Comparison of ENCODE assay signal across 12 cellular contexts in the genomic region with DNA sequence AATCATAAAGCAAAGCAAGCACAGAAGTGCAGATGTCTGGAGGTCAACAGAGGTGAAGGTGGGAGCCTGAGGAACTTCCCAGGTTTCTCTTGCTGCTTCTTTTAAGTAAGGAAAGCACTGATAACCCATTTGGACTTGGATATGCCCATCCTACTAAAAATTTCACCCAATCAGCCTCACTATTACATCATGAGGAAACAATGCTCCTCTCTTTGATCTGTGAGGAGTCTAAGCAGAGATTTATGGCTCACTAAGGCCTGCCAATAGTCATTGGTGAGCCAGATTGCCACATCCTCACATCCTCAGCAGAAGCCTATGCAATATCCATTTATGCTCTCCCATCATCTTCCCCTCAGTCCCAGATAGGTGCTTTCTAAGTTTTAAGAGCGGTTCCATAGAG.
DNase-seq lines count a peak whose midpoint lies in the region; ATAC-seq and TF ChIP-seq lines count a peak whose summit lies in the region.
"Had no signal": no experiment of that assay in that cellular context is flagged by ENCODE, and none has a peak within 500 bp of the region (broad histone marks: within the 10 kb centered on the region; RNA-seq: fewer than 3 reads in every experiment).

No MANE protein-coding gene starts in this region.

- no peak overlapping the region for H2AFZ ChIP-seq in mammary epithelial cell (ENCODE audit: low read depth, low read length)

- H3K9me3 ChIP-seq in mammary epithelial cell (replicated peaks; ENCODE audit: insufficient read depth, low read length) = no peaks in the 10 kb centered on the region
- H3K9me3 ChIP-seq: BE2C had no signal

- no peak for ATAC-seq in GM21528 (IDR thresholded peaks at IDR 0.05; ENCODE audit: low FRiP score, unreplicated experiment)
- ATAC-seq in GM19463 (IDR thresholded peaks at IDR 0.05; ENCODE audit: unreplicated experiment) = no peak

- no peaks in the 10 kb centered on the region for H3K79me2 ChIP-seq in mammary epithelial cell (ENCODE audit: insufficient read depth, low read length)

- CTCF ChIA-PET in mammary epithelial cell (lab: Charles Lee; ENCODE audit: low non-redundant PET) = no interaction called here

- H3K9ac ChIP-seq in mammary epithelial cell (ENCODE audit: insufficient read depth, low read length) = no peak overlapping the region

- no peaks in the 10 kb centered on the region for H3K36me3 ChIP-seq in mammary epithelial cell (ENCODE audit: insufficient read depth, low read length)
- H3K36me3 ChIP-seq: BE2C had no signal

- in situ Hi-C loops in mammary epithelial cell (cut with MboI; ENCODE audit: low sequenced_read_pairs in 2 of 2) = no loop called here

- H3K27ac ChIP-seq in mammary epithelial cell (ENCODE audit: insufficient read depth, low read depth, low read length) = no peak overlapping the region

- no peaks in the 10 kb centered on the region for H3K27me3 ChIP-seq in mammary epithelial cell (ENCODE audit: insufficient read depth, low read length)
- H3K27me3 ChIP-seq: BE2C had no signal

- no peaks in the 10 kb centered on the region for H4K20me1 ChIP-seq in mammary epithelial cell (ENCODE audit: insufficient read depth, low read length)

- peaks cover 16% of the 10 kb centered on the region for H3K4me1 ChIP-seq in mammary epithelial cell (ENCODE audit: insufficient read depth, low read length)

- dilution Hi-C loops in mammary epithelial cell (cut with HindIII; ENCODE audit: low sequenced_read_pairs) = no loop called here

- intact Hi-C loops in mammary epithelial cell (cut with micrococcal nuclease) = no loop called here

- no TSS peak for BruUV-seq in mammary epithelial cell (replicated peaks; lab: Mats Ljungman, UMichigan)

- TF ChIP-seq CTCF in AG09309 (IDR thresholded peaks at IDR 0.05; ENCODE audit: control insufficient read depth, insufficient read depth, low read depth, low read length, missing control alignments) = no peak
- TF ChIP-seq CTCF in mammary epithelial cell (conservative IDR thresholded peaks at IDR 0.05 in 1 of 2, IDR thresholded peaks at IDR 0.05 in 1 of 2; ENCODE audit: extremely low read depth in 1 of 2, insufficient read depth in 1 of 2, low read depth in 1 of 2, low read length in 2 of 2) = no peak

- 100% methylated on average over 1 of the region's 1 CpG for WGBS in mammary epithelial cell (ENCODE audit: low coverage, missing lambda C conversion rate)

- H3K4me3 ChIP-seq in AG09309 (ENCODE audit: control insufficient read depth, low read depth, low read length) (no peak overlapping the region), mammary epithelial cell (replicated peaks in 1 of 3; ENCODE audit: insufficient read depth in 1 of 3, low read depth in 2 of 3, low read length in 3 of 3) (no peak overlapping the region)

- DNase-seq in AG09309 (ENCODE audit: low read depth) (peak; percentile 48), M059J (ENCODE audit: low read depth) (peak; percentile 42), mammary epithelial cell (peak; percentile 12), left kidney (ENCODE audit: low read depth, low spot score) (peak; percentile 26), DMS114 treated with DMSO at 0.1 percent for 48 hours (lab: John Stamatoyannopoulos, UW; ENCODE audit: unreplicated experiment) (no peak)
- no peak for DNase-seq in stimulated activated naive CD4-positive, alpha-beta T cell (lab: John Stamatoyannopoulos, UW)
- DNase-seq: activated CD8-positive, alpha-beta memory T cell treated with anti-CD3 and anti-CD28 coated beads for 24 hours; activated naive CD8-positive, alpha-beta T cell treated with anti-CD3 and anti-CD28 coated beads, Interleukin-2, amount 10 ng/mL, durations not matched to agents 7 days and 5 days; BE2C; effector CD8-positive, alpha-beta T cell had no signal

- no peak overlapping the region for H3K4me2 ChIP-seq in mammary epithelial cell (ENCODE audit: insufficient read depth, low read depth, low read length)

Comparison
In these comparisons a context has a peak if more than half of its experiments do, and no peak if none do; other contexts are left out.
1. DNase-seq: peak in AG09309 (single experiment), M059J (single experiment), mammary epithelial cell (single experiment) and left kidney (single experiment); none in stimulated activated naive CD4-positive, alpha-beta T cell (0 of 6) and DMS114 treated with DMSO at 0.1 percent for 48 hours (single experiment).